Comparison of ENCODE assay signal across 27 cellular contexts in genomic region chr4:120691536-120691935, GRCh38.
"Had no signal": no experiment of that assay in that cellular context is flagged by ENCODE, and none has a peak within 500 bp of the region (broad histone marks: within the 10 kb centered on the region; RNA-seq: fewer than 3 reads in every experiment).

No MANE protein-coding gene starts in this region.

- ATAC-seq: activated T-helper 17 cell treated with anti-CD3 and anti-CD28 coated beads, Interleukin-2, amount 50 U/mL, for 72 hours; Panc1; Right ventricle myocardium inferior; T-cell had no signal

- H3K36me3 ChIP-seq: brain microvascular endothelial cell had no signal

- H3K9ac ChIP-seq: KMS-11 had no signal

- DNase-seq: activated CD4-positive, alpha-beta memory T cell treated with anti-CD3 and anti-CD28 coated beads, Interleukin-2, amount 10 ng/mL, durations not matched to agents 7 days and 5 days; activated CD4-positive, alpha-beta T cell treated with anti-CD3 and anti-CD28 coated beads, Interleukin-2, amount 10 ng/mL, durations not matched to agents 7 days and 5 days; activated CD4-positive, CD25-positive, alpha-beta regulatory T cell; activated gamma-delta T cell; activated naive CD4-positive, alpha-beta T cell treated with anti-CD3 and anti-CD28 coated beads, Interleukin-2, amount 10 ng/mL, durations not matched to agents 7 days and 5 days; activated naive CD8-positive, alpha-beta T cell treated with anti-CD3 and anti-CD28 coated beads, Interleukin-2, amount 10 ng/mL, durations not matched to agents 7 days and 5 days; activated T-cell treated with anti-CD3 and anti-CD28 coated beads for 4 hours; activated T-cell treated with anti-CD3 and anti-CD28 coated beads, Interleukin-2, amount 50 U/mL, for 48 hours; amniotic stem cell; brain microvascular endothelial cell; NCI-H1092 treated with DMSO at 0.1 percent for 48 hours; NCI-H1417 treated with DMSO at 0.1 percent for 48 hours; NCI-H1694; NCI-H2029; NCI-H2107; NCI-H345; NCI-H510A; NCI-H526 treated with DMSO at 0.1 percent for 48 hours; NCI-H82; OCI-M1; RPMI8226; T-cell had no signal

- H3K27me3 ChIP-seq: brain microvascular endothelial cell had no signal

- H3K4me3 ChIP-seq: SK-N-MC had no signal
